23 cellular contexts compared by ENCODE assay signal in genomic region chr6:36524871-36525270, GRCh38.
"Had no signal": no experiment of that assay in that cellular context is flagged by ENCODE, and none has a peak within 500 bp of the region (broad histone marks: within the 10 kb centered on the region; RNA-seq: fewer than 3 reads in every experiment).

No MANE protein-coding gene starts in this region.

- H3K27me3 ChIP-seq: colonic mucosa, dorsolateral prefrontal cortex, esophagus squamous epithelium, gastroesophageal sphincter, thyroid gland had no signal

- H2AFZ ChIP-seq: parathyroid adenoma had no signal

- H3K9me3 Mint-ChIP-seq: activated naive CD4-positive, alpha-beta T cell treated with anti-CD3 and anti-CD28 coated beads, Interleukin-2, amount 50 U/mL, for 72 hours; activated T-helper 1 cell treated with anti-CD3 and anti-CD28 coated beads, Interleukin-12 subunit alpha, Interleukin-12 subunit beta, Interleukin-2, Interleukin-4 antibody, amounts not matched to agents 30 ng/mL and 10 ng/mL and 1 ng/mL, durations not matched to agents 14 hours and 24 hours and 36 hours; effector memory CD8-positive, alpha-beta T cell; mesothelial cell of epicardium; nephron; T-helper 2 cell treated with Interferon-gamma antibody and Interleukin-4, amounts not matched to agents 5 μg/mL and 100 μg/mL, for 36 hours had no signal

- H3K4me3 ChIP-seq: colonic mucosa, dorsolateral prefrontal cortex, esophagus squamous epithelium, gastroesophageal sphincter, thyroid gland had no signal

- H3K27me3 Mint-ChIP-seq: effector memory CD8-positive, alpha-beta T cell had no signal

- H3K27ac Mint-ChIP-seq: activated T-helper 1 cell treated with anti-CD3 and anti-CD28 coated beads, Interleukin-12 subunit alpha, Interleukin-12 subunit beta, Interleukin-2, Interleukin-4 antibody, amounts not matched to agents 30 ng/mL and 10 ng/mL and 1 ng/mL, durations not matched to agents 14 hours and 24 hours and 36 hours; nephron; T-helper 2 cell treated with Interferon-gamma antibody and Interleukin-4, amounts not matched to agents 5 μg/mL and 100 μg/mL, for 36 hours had no signal

- H3K4me3 Mint-ChIP-seq: activated T-helper 1 cell treated with anti-CD3 and anti-CD28 coated beads, Interleukin-12 subunit alpha, Interleukin-12 subunit beta, Interleukin-2, Interleukin-4 antibody, amounts not matched to agents 30 ng/mL and 10 ng/mL and 1 ng/mL, durations not matched to agents 14 hours and 24 hours and 36 hours; effector memory CD8-positive, alpha-beta T cell; mesothelial cell of epicardium; nephron; T-helper 2 cell treated with Interferon-gamma antibody and Interleukin-4, amounts not matched to agents 5 μg/mL and 100 μg/mL, for 36 hours had no signal

- ATAC-seq: activated naive CD4-positive, alpha-beta T cell treated with anti-CD3 and anti-CD28 coated beads, Interleukin-2, amount 50 U/mL, for 72 hours; effector memory CD8-positive, alpha-beta T cell; gastroesophageal sphincter; left ventricle myocardium superior; right cardiac atrium; stimulated activated naive CD8-positive, alpha-beta T cell treated with anti-CD3 and anti-CD28 coated beads, Interleukin-15, Interleukin-2, amounts not matched to agents 100 U/mL and 50 U/mL, for 24 hours had no signal

- H3K27ac ChIP-seq: colonic mucosa, dorsolateral prefrontal cortex, gastroesophageal sphincter, parathyroid adenoma, thyroid gland had no signal

- DNase-seq: activated gamma-delta T cell; colonic mucosa; dorsolateral prefrontal cortex; effector memory CD8-positive, alpha-beta T cell; esophagus squamous epithelium; head of caudate nucleus; hypothalamus; left ventricle myocardium superior; mammary epithelial cell; right cardiac atrium; stimulated activated CD4-positive, alpha-beta T cell treated with anti-CD3 and anti-CD28 coated beads, Interleukin-12 subunit alpha, Interleukin-12 subunit beta, amount 100 ng/mL, for 4 hours; stimulated activated CD4-positive, alpha-beta T cell treated with anti-CD3 and anti-CD28 coated beads, Interleukin-4, amount 100 ng/mL, for 4 hours; stimulated activated naive CD8-positive, alpha-beta T cell treated with anti-CD3 and anti-CD28 coated beads, Interleukin-15, Interleukin-2, amounts not matched to agents 100 U/mL and 50 U/mL, for 24 hours; substantia nigra; SW 1271; thyroid gland had no signal

- H3K4me1 ChIP-seq: colonic mucosa, parathyroid adenoma, thyroid gland had no signal

- H3K79me2 ChIP-seq: parathyroid adenoma had no signal
